8 cellular contexts compared by ENCODE assay signal in genomic region chr10:119595715-119596515, GRCh38. TPM values are rescaled to one million over a fixed set of nuclear protein-coding genes. Genes with fewer than 3 reads are reported as not detected.
DNase-seq lines count a peak whose midpoint lies in the region; ATAC-seq, FAIRE-seq and TF ChIP-seq lines count a peak whose summit lies in the region.

No MANE protein-coding gene starts in this region.

- H3K4me3 ChIP-seq in SK-N-SH (ENCODE audit: low read depth in 2 of 2, low read length in 1 of 2): peak overlapping the region; percentile 93 to 96

- peaks cover 20% of the 10 kb centered on the region for H3F3A ChIP-seq in SK-N-SH (replicated peaks; ENCODE audit: insufficient read depth)

- peaks cover 59% of the 10 kb centered on the region for H3K36me3 Mint-ChIP-seq in activated naive CD8-positive, alpha-beta T cell treated with anti-CD3 and anti-CD28 coated beads, Interleukin-2, amount 50 U/mL, for 24 hours (ENCODE audit: low read depth)

- H2AFZ ChIP-seq in SK-N-SH (ENCODE audit: low read depth): no peak overlapping the region; the same call in 1 of the 2 replicates

- peaks cover 17 to 26% of the 10 kb centered on the region in 2 experiments for H3K36me3 ChIP-seq in SK-N-SH (replicated peaks in 1 of 2; ENCODE audit: control insufficient read depth in 1 of 2, insufficient read depth in 2 of 2, low read length in 1 of 2)

- intact Hi-C loops in left ventricle myocardium superior (cut with micrococcal nuclease): no loop called here

- TF ChIP-seq CTCF in SK-N-SH (IDR thresholded peaks at IDR 0.05): no peak

- H3K27ac ChIP-seq in SK-N-SH (ENCODE audit: low read depth in 2 of 2, low read length in 1 of 2): peak overlapping the region; percentile 99

- POLR2A ChIA-PET in SK-N-SH (lab: Yijun Ruan, JAX): no interaction called here

- ATAC-seq in GM18498 (IDR thresholded peaks at IDR 0.05; ENCODE audit: unreplicated experiment) (peak; percentile 24), HG03039 (IDR thresholded peaks at IDR 0.05; ENCODE audit: unreplicated experiment) (peak; percentile 7), left ventricle myocardium superior (peak; percentile 59)
- peak; percentile 15 for ATAC-seq in activated naive CD8-positive, alpha-beta T cell treated with anti-CD3 and anti-CD28 coated beads, Interleukin-2, amount 50 U/mL, for 24 hours

- H3K27ac Mint-ChIP-seq in activated naive CD8-positive, alpha-beta T cell treated with anti-CD3 and anti-CD28 coated beads, Interleukin-2, amount 50 U/mL, for 24 hours: peak overlapping the region; percentile 93

- TF ChIP-seq RAD21 in SK-N-SH (IDR thresholded peaks at IDR 0.05; ENCODE audit: low read length): no peak

- H4K20me1 ChIP-seq in SK-N-SH (ENCODE audit: insufficient read depth): peaks cover 45% of the 10 kb centered on the region

- DNase-seq in SK-N-SH (no peak), left ventricle myocardium superior (peak; percentile 64), retina (peak; percentile 68), HTR-8/SVneo (ENCODE audit: insufficient read length, low spot score) (no peak), GM19240 (ENCODE audit: insufficient read length, low spot score) (no peak)
- peak; percentile 74 for DNase-seq in activated naive CD8-positive, alpha-beta T cell treated with anti-CD3 and anti-CD28 coated beads, Interleukin-2, amount 50 U/mL, for 24 hours

- H3K4me2 ChIP-seq in SK-N-SH: peak overlapping the region; percentile 84

- TF ChIP-seq EP300 in SK-N-SH (IDR thresholded peaks at IDR 0.05; ENCODE audit: borderline replicate concordance in 1 of 2, low read depth in 1 of 2, low read length in 1 of 2): no peak

- peak overlapping the region; percentile 99 for H3K9ac ChIP-seq in SK-N-SH

- WGBS in SK-N-SH (ENCODE audit: low lambda C conversion rate): under 1% methylated on average over 45 of the region's 48 CpGs

- peaks cover 31% of the 10 kb centered on the region in 2 experiments for H3K4me1 ChIP-seq in SK-N-SH (ENCODE audit: control insufficient read depth in 1 of 2, insufficient read depth in 2 of 2, low read depth in 1 of 2, low read length in 1 of 2)

- H3K4me1 Mint-ChIP-seq in activated naive CD8-positive, alpha-beta T cell treated with anti-CD3 and anti-CD28 coated beads, Interleukin-2, amount 50 U/mL, for 24 hours: peaks cover 60% of the 10 kb centered on the region

- no peak for FAIRE-seq in HTR-8/SVneo (lab: Jason Lieb, UNC)

- H3K4me3 Mint-ChIP-seq in activated naive CD8-positive, alpha-beta T cell treated with anti-CD3 and anti-CD28 coated beads, Interleukin-2, amount 50 U/mL, for 24 hours: peak overlapping the region; percentile 93

- H3K79me2 ChIP-seq in SK-N-SH (ENCODE audit: insufficient read depth): peaks cover 53% of the 10 kb centered on the region

- CTCF ChIA-PET in SK-N-SH (lab: Yijun Ruan, JAX): interaction anchor here (1.4 to 1.7 kb wide), 2 partner anchors 53 to 389 kb away, joined by 3 read pairs; partner anchors contain the start of genes GRK5 and RGS10

- H3K9me3 ChIP-seq in SK-N-SH: no peaks in the 10 kb centered on the region

- H3K27me3 Mint-ChIP-seq in activated naive CD8-positive, alpha-beta T cell treated with anti-CD3 and anti-CD28 coated beads, Interleukin-2, amount 50 U/mL, for 24 hours: no peaks in the 10 kb centered on the region

- no peaks in the 10 kb centered on the region for H3K27me3 ChIP-seq in SK-N-SH (ENCODE audit: insufficient read depth)

- H3K9me2 ChIP-seq in SK-N-SH: no peaks in the 10 kb centered on the region

- H3K9me3 Mint-ChIP-seq in activated naive CD8-positive, alpha-beta T cell treated with anti-CD3 and anti-CD28 coated beads, Interleukin-2, amount 50 U/mL, for 24 hours: no peaks in the 10 kb centered on the region

TF ChIP-seq in SK-N-SH, 30 proteins besides CTCF, POLR2A, EP300 and RAD21:
- TF ChIP-seq USF1 (IDR thresholded peaks at IDR 0.05; ENCODE audit: borderline replicate concordance, low read depth) (no peak), TEAD4 (IDR thresholded peaks at IDR 0.05; ENCODE audit: borderline replicate concordance, insufficient read depth) (no peak), MAX (IDR thresholded peaks at IDR 0.05; ENCODE audit: low read depth) (peak; percentile 62), CHD2 (IDR thresholded peaks at IDR 0.05; ENCODE audit: low read length, partially characterized antibody) (no peak), SIN3A (IDR thresholded peaks at IDR 0.05; ENCODE audit: borderline replicate concordance, low read depth, low read length) (0 out of 2 replicates have a peak, but pooled peaks have one; percentile 21), YY1 (IDR thresholded peaks at IDR 0.05; ENCODE audit: low read depth) (no peak), TCF12 (IDR thresholded peaks at IDR 0.05) (no peak), MXI1 (IDR thresholded peaks at IDR 0.05; ENCODE audit: low read depth, low read length) (peak; percentile 91)

RNA-seq across cellular contexts. Expression of gene TIAL1, which starts 0.8 kb away (rescaled TPM):
- 58.0 and 70.6 TPM in 2 replicates for polyA plus RNA-seq in SK-N-SH (2012; rRNA removed)
- 50.3 and 65.2 TPM in 2 replicates for polyA plus RNA-seq in SK-N-SH (2012; cell fraction: cytosol; rRNA removed)
- 173 and 287 TPM in 2 replicates for polyA plus RNA-seq in SK-N-SH (2012; cell fraction: nucleus; rRNA removed)
- 78.1 TPM for total RNA-seq in left ventricle myocardium superior

RNA-seq across cellular contexts. Expression of gene RGS10, which starts 53.4 kb away (rescaled TPM):
- 41.2 and 44.6 TPM in 2 replicates for polyA plus RNA-seq in SK-N-SH (2012; rRNA removed)
- 59.4 and 77.8 TPM in 2 replicates for polyA plus RNA-seq in SK-N-SH (2012; cell fraction: cytosol; rRNA removed)
- 9.5 and 11.8 TPM in 2 replicates for polyA plus RNA-seq in SK-N-SH (2012; cell fraction: nucleus; rRNA removed)
- 7.0 TPM for total RNA-seq in left ventricle myocardium superior

RNA-seq across cellular contexts. Expression of gene BAG3, which starts 55.3 kb away (rescaled TPM):
- polyA plus RNA-seq in SK-N-SH (2012; rRNA removed): 3.8 and 9.2 TPM in 2 replicates
- polyA plus RNA-seq in SK-N-SH (2012; cell fraction: cytosol; rRNA removed): 7.9 and 8.2 TPM in 2 replicates
- polyA plus RNA-seq in SK-N-SH (2012; cell fraction: nucleus; rRNA removed): 14.0 and 16.0 TPM in 2 replicates
- 151 TPM for total RNA-seq in left ventricle myocardium superior

Comparison
In these comparisons a context has a peak if more than half of its experiments do, and no peak if none do; other contexts are left out.
1. ATAC-seq: peak in every context shown above with its lines; median percentile 59 in left ventricle myocardium superior; 24 in GM18498; 15 in activated naive CD8-positive, alpha-beta T cell treated with anti-CD3 and anti-CD28 coated beads, Interleukin-2, amount 50 U/mL, for 24 hours; 7 in HG03039.
2. DNase-seq: peak in activated naive CD8-positive, alpha-beta T cell treated with anti-CD3 and anti-CD28 coated beads, Interleukin-2, amount 50 U/mL, for 24 hours (single experiment), left ventricle myocardium superior (single experiment) and retina (single experiment); none in SK-N-SH (single experiment), HTR-8/SVneo (single experiment) and GM19240 (single experiment).